ENCODE assay signal across 8 cellular contexts in the genomic region with DNA sequence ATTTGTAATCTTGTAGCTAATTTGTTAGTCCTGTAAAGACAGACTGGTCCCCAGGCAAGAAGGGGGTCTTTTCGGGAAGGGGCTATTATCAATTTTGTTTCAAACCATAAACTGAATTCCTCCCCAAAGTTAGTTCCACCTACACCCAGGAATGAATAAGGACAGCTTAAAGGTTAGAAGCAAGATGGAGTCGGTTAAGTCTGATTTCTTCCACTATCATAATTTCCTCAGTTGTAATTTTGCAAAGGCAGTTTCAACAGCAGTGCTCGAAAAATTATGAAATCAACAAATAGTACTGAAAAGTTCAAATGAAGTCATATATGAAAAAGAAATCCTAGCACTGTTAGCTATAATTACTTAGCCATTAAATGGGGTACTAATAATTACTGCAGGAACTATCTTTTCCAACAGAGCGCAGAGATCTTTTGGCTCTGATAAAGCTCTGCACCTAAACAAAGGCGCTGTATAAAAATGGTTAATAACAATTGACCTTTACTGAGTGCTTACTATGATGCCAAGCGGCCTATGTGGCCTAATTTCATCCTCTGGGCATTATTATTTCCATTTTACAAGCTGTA. TPM values are rescaled to one million over a fixed set of nuclear protein-coding genes. Genes with fewer than 3 reads are reported as not detected.
DNase-seq lines count a peak whose midpoint lies in the region; ATAC-seq and TF ChIP-seq lines count a peak whose summit lies in the region.

No MANE protein-coding gene starts in this region.

- peak overlapping the region; percentile 98 for H3K4me3 Mint-ChIP-seq in activated naive CD4-positive, alpha-beta T cell treated with anti-CD3 and anti-CD28 coated beads for 36 hours

- TF ChIP-seq EP300 in transverse colon (IDR thresholded peaks at IDR 0.05; ENCODE audit: low read depth): no peak

- H3K27ac ChIP-seq in body of pancreas: peak overlapping the region; percentile 75 to 96 (median 92)
- H3K27ac ChIP-seq in lung (ENCODE audit: low read depth in 1 of 2, low read length in 1 of 2): peak overlapping the region; percentile 89 to 97
- peak overlapping the region; percentile 88 to 96 (median 92) for H3K27ac ChIP-seq in transverse colon

- CTCF ChIA-PET in activated naive CD4-positive, alpha-beta T cell treated with anti-CD3 and anti-CD28 coated beads for 36 hours (lab: Charles Lee): interaction anchor here (1.4 to 1.6 kb wide), 3 partner anchors 10 to 136 kb away, joined by 4 to 5 read pairs (median 5); no protein-coding TSS in a partner anchor

- peaks cover 0 to 7% of the 10 kb centered on the region in 2 donors for H3K36me3 ChIP-seq in body of pancreas (replicated peaks in 1 of 2; ENCODE audit: insufficient read depth in 1 of 2, low read depth in 2 of 2)
- peaks cover 10 to 13% of the 10 kb centered on the region in 2 donors for H3K36me3 ChIP-seq in lung (ENCODE audit: control insufficient read depth in 2 of 2, insufficient read depth in 2 of 2, low read length in 2 of 2)
- H3K36me3 ChIP-seq in transverse colon: peaks cover 0 to 16% (median 8%) of the 10 kb centered on the region in 4 donors

- intact Hi-C loops in activated naive CD4-positive, alpha-beta T cell treated with anti-CD3 and anti-CD28 coated beads for 36 hours (cut with micrococcal nuclease): loop anchor here (5.0 kb wide), 2 partner anchors 246 to 331 kb away; a partner anchor contains a TSS
- intact Hi-C loops in body of pancreas (cut with DNase I): no loop called here
- intact Hi-C loops in transverse colon (cut with DNase I; ENCODE audit: low total_unique reads): no loop called here

- no peaks in the 10 kb centered on the region for H3K9me3 Mint-ChIP-seq in activated naive CD4-positive, alpha-beta T cell treated with anti-CD3 and anti-CD28 coated beads for 36 hours

- H3K9me3 ChIP-seq in body of pancreas: no peaks in the 10 kb centered on the region
- H3K9me3 ChIP-seq in lung (ENCODE audit: control insufficient read depth in 2 of 2, insufficient read depth in 1 of 2, low read length in 1 of 2): no peaks in the 10 kb centered on the region
- no peaks in the 10 kb centered on the region for H3K9me3 ChIP-seq in transverse colon

- H3K4me1 Mint-ChIP-seq in activated naive CD4-positive, alpha-beta T cell treated with anti-CD3 and anti-CD28 coated beads for 36 hours (ENCODE audit: low read depth): peaks cover 40% of the 10 kb centered on the region

- no peaks in the 10 kb centered on the region for H3K27me3 ChIP-seq in body of pancreas
- no peaks in the 10 kb centered on the region for H3K27me3 ChIP-seq in lung (ENCODE audit: control insufficient read depth, insufficient read depth)
- no peaks in the 10 kb centered on the region for H3K27me3 ChIP-seq in transverse colon

- peaks cover 14% of the 10 kb centered on the region for H3K36me3 Mint-ChIP-seq in activated naive CD4-positive, alpha-beta T cell treated with anti-CD3 and anti-CD28 coated beads for 36 hours (ENCODE audit: low read depth)

- H3K27ac Mint-ChIP-seq in activated naive CD4-positive, alpha-beta T cell treated with anti-CD3 and anti-CD28 coated beads for 36 hours: peak overlapping the region; percentile 100

- H3K4me1 ChIP-seq in body of pancreas (peaks cover 35% of the 10 kb centered on the region), lung (ENCODE audit: control insufficient read depth in 2 of 2, insufficient read depth in 2 of 2, low read length in 2 of 2) (peaks cover 2 to 14% of the 10 kb centered on the region in 2 donors), transverse colon (peaks cover 10 to 25% (median 20%) of the 10 kb centered on the region in 4 donors)

- TF ChIP-seq CTCF in body of pancreas (IDR thresholded peaks at IDR 0.05) (no peak), lung (IDR thresholded peaks at IDR 0.05; ENCODE audit: control extremely low read depth, extremely low read depth) (no peak), transverse colon (IDR thresholded peaks at IDR 0.05) (no peak)

- DNase-seq in activated naive CD4-positive, alpha-beta T cell treated with anti-CD3 and anti-CD28 coated beads for 36 hours: no peak
- DNase-seq in activated naive CD4-positive, alpha-beta T cell treated with anti-CD3 and anti-CD28 coated beads, Interleukin-2, amount 50 U/mL, for 16 hours: no peak
- no peak for DNase-seq in body of pancreas
- no peak for DNase-seq in lung (ENCODE audit: low spot score)
- DNase-seq in transverse colon: no peak
- DNase-seq in NCI-H2171 (lab: John Stamatoyannopoulos, UW): no peak
- no peak for DNase-seq in AG08396 (ENCODE audit: low spot score)
- no peak for DNase-seq in NCI-H774 (lab: John Stamatoyannopoulos, UW)

- ATAC-seq in body of pancreas (no peak), lung (ENCODE audit: insufficient read depth, low FRiP score) (no peak)

- H3K4me3 ChIP-seq in body of pancreas: peak overlapping the region; percentile 64 to 72
- peak overlapping the region; percentile 63 for H3K4me3 ChIP-seq in lung
- H3K4me3 ChIP-seq in transverse colon: peak overlapping the region; percentile 42 to 98 (median 82)

- TF ChIP-seq POLR2A in body of pancreas (IDR thresholded peaks at IDR 0.05) (no peak), transverse colon (IDR thresholded peaks at IDR 0.05) (no peak)

- no peaks in the 10 kb centered on the region for H3K27me3 Mint-ChIP-seq in activated naive CD4-positive, alpha-beta T cell treated with anti-CD3 and anti-CD28 coated beads for 36 hours (ENCODE audit: low read depth)

- in situ Hi-C loops in transverse colon (cut with MboI; ENCODE audit: low pct_ligation_motif_present in 1 of 4, low pct_unique_long_range_greater_than_20kb in 1 of 4, low sequenced_read_pairs in 3 of 4): no loop called here

- WGBS in body of pancreas, 2 donors: 27 to 29% methylated on average over 6 of the region's 6 CpGs
- WGBS in lung, 2 donors: 35 to 46% methylated on average over 6 of the region's 6 CpGs
- 38 to 44% methylated on average over 5 to 6 of the region's 6 CpGs for WGBS in transverse colon (ENCODE audit: low coverage in 1 of 2), 2 donors

RNA-seq across cellular contexts. Expression of a gene that starts 0.8 kb away (rescaled TPM):
- 10 to 100 TPM; 67.0 to 68.1 TPM for total RNA-seq in activated naive CD4-positive, alpha-beta T cell treated with anti-CD3 and anti-CD28 coated beads for 36 hours
- total RNA-seq in body of pancreas: 10 to 100 TPM; 29.1 to 30.3 TPM
- 10 to 100 TPM; 67.3 to 77.4 TPM for total RNA-seq in lung
- polyA plus RNA-seq in lung: 10 to 100 TPM; 42.3 to 47.6 TPM
- 100 to 1,000 TPM in 2 of 4 donors, 10 to 100 TPM in 2; 46.7 to 104 (median 80.2) TPM for total RNA-seq in transverse colon

RNA-seq across cellular contexts. Expression of a gene that starts 38.4 kb away (rescaled TPM):
- 10 to 100 TPM; 27.4 to 28.8 TPM for total RNA-seq in activated naive CD4-positive, alpha-beta T cell treated with anti-CD3 and anti-CD28 coated beads for 36 hours
- total RNA-seq in body of pancreas (10 to 100 TPM in 1 of 2 donors, 1 to 10 TPM in 1; 9.3 to 15.8 TPM), lung (10 to 100 TPM; 18.7 to 22.5 TPM), transverse colon (10 to 100 TPM in 3 of 4 donors, 1 to 10 TPM in 1; 2.6 to 37.4 (median 17.0) TPM)
- polyA plus RNA-seq in lung: 10 to 100 TPM; 53.2 to 88.3 TPM

RNA-seq across cellular contexts. Expression of a gene that starts 42.0 kb away (rescaled TPM):
- total RNA-seq in activated naive CD4-positive, alpha-beta T cell treated with anti-CD3 and anti-CD28 coated beads for 36 hours: 10 to 100 TPM; 25.8 to 26.7 TPM
- total RNA-seq in body of pancreas (10 to 100 TPM; 34.5 to 70.9 TPM), lung (100 to 1,000 TPM in 1 of 2 donors, 10 to 100 TPM in 1; 78.0 to 108 TPM), transverse colon (100 to 1,000 TPM in 3 of 4 donors, 10 to 100 TPM in 1; 94.5 to 530 (median 188) TPM)
- 100 to 1,000 TPM in 1 of 2 donors, 10 to 100 TPM in 1; 70.3 to 113 TPM for polyA plus RNA-seq in lung

RNA-seq across cellular contexts. Expression of a gene that starts 45.5 kb away (rescaled TPM):
- total RNA-seq in activated naive CD4-positive, alpha-beta T cell treated with anti-CD3 and anti-CD28 coated beads for 36 hours: 1 to 10 TPM; 7.8 to 9.0 TPM
- total RNA-seq in body of pancreas (10 to 100 TPM; 13.5 to 25.1 TPM), lung (1 to 10 TPM; 7.6 to 8.9 TPM), transverse colon (10 to 100 TPM in 1 of 4 donors, 1 to 10 TPM in 2, not detected in 1; 8.0 to 12.7 (median 8.6) TPM)
- 1 to 10 TPM; 3.2 to 6.7 TPM for polyA plus RNA-seq in lung
